Comparison of ENCODE assay signal across 1 cellular context in the genomic region with DNA sequence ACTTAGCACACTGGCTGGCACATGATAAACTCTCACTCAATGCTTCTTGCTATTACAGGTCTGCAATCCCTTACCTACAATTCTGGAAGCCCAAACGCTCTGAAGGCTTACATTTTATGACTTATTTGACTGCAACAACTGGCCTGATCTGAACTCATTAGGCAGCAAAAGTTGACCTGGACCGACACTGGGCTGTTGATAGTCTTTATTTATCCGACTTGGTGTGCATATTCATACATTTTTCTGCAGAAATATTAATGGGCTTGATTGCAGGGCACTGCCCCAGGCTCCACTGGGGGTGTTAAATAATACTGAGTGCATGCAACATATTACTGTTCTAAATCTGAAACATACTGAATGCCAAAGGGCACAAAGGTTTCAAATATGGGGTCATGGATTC.
TF ChIP-seq lines count a peak whose summit lies in the region.

No MANE protein-coding gene starts in this region.

TF ChIP-seq in H1, 55 proteins besides CTCF, POLR2A, EP300 and RAD21:
- no peak for TF ChIP-seq SAP30 (IDR thresholded peaks at IDR 0.05; ENCODE audit: insufficient read depth, insufficient replicate concordance, low read length)
- TF ChIP-seq KDM1A (IDR thresholded peaks at IDR 0.05; ENCODE audit: borderline replicate concordance, low read length), result no peak
- TF ChIP-seq, protein P1, sequence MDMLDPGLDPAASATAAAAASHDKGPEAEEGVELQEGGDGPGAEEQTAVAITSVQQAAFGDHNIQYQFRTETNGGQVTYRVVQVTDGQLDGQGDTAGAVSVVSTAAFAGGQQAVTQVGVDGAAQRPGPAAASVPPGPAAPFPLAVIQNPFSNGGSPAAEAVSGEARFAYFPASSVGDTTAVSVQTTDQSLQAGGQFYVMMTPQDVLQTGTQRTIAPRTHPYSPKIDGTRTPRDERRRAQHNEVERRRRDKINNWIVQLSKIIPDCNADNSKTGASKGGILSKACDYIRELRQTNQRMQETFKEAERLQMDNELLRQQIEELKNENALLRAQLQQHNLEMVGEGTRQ (IDR thresholded peaks at IDR 0.05; ENCODE audit: low read length), result no peak
- no peak for TF ChIP-seq KDM4A (IDR thresholded peaks at IDR 0.05; ENCODE audit: low read depth, low read length, severe bottlenecking)
- no peak for TF ChIP-seq GABPA (IDR thresholded peaks at IDR 0.05; ENCODE audit: borderline replicate concordance, insufficient read depth, low read length)
- no peak for TF ChIP-seq SIRT6 (IDR thresholded peaks at IDR 0.05; ENCODE audit: low read length)
- TF ChIP-seq RXRA (IDR thresholded peaks at IDR 0.05; ENCODE audit: insufficient read depth, low read depth, low read length), result no peak
